ENCODE assay signal across 27 cellular contexts in genomic region chr20:16548073-16548672, GRCh38. TPM values are rescaled to one million over a fixed set of nuclear protein-coding genes. Genes with fewer than 3 reads are reported as not detected.
DNase-seq lines count a peak whose midpoint lies in the region; ATAC-seq, FAIRE-seq and TF ChIP-seq lines count a peak whose summit lies in the region.
"Had no signal": no experiment of that assay in that cellular context is flagged by ENCODE, and none has a peak within 500 bp of the region (broad histone marks: within the 10 kb centered on the region; RNA-seq: fewer than 3 reads in every experiment).

No MANE protein-coding gene starts in this region.

- H3K9me3 ChIP-seq in HepG2 (ENCODE audit: low read length) (no peaks in the 10 kb centered on the region), right lobe of liver (no peaks in the 10 kb centered on the region)
- H3K9me3 ChIP-seq: SJSA1 had no signal

- no peak for ATAC-seq in HepG2
- no peak for ATAC-seq in right lobe of liver
- ATAC-seq in memory B cell (ENCODE audit: low read depth), result no peak
- no peak for ATAC-seq in stimulated activated naive B cell treated with anti-CD40 and anti-IgM and Interleukin-4, amounts not matched to agents 10 μg/mL and 1 μg/mL and 100 μg/mL, for 72 hours (replicated peaks)
- ATAC-seq: GM12878 had no signal

- H3K27me3 ChIP-seq in HepG2 (ENCODE audit: control insufficient read depth in 1 of 2, insufficient read depth in 2 of 2, low read length in 2 of 2) (no peaks in the 10 kb centered on the region), right lobe of liver (no peaks in the 10 kb centered on the region)
- H3K27me3 ChIP-seq: SJSA1 had no signal

- peak overlapping the region; percentile 2 for H3K27ac Mint-ChIP-seq in memory B cell
- no peak overlapping the region for H3K27ac Mint-ChIP-seq in stimulated activated naive B cell treated with anti-CD40 and anti-IgM and Interleukin-4, amounts not matched to agents 10 μg/mL and 1 μg/mL and 100 μg/mL, for 72 hours
- H3K27ac Mint-ChIP-seq: CD4-positive, alpha-beta T cell had no signal

- H2AFZ ChIP-seq in HepG2 (ENCODE audit: low read length), result no peak overlapping the region
- H2AFZ ChIP-seq: PC-9 had no signal

- no peaks in the 10 kb centered on the region for H4K20me1 ChIP-seq in HepG2 (ENCODE audit: insufficient read depth, low read length)

- TF ChIP-seq CTCF in HepG2 (CRISPR knock-in tag; IDR thresholded peaks at IDR 0.05), result no peak
- no peak for TF ChIP-seq CTCF in right lobe of liver (IDR thresholded peaks at IDR 0.05)

- no peak overlapping the region for H3K4me3 Mint-ChIP-seq in memory B cell
- no peak overlapping the region for H3K4me3 Mint-ChIP-seq in stimulated activated naive B cell treated with anti-CD40 and anti-IgM and Interleukin-4, amounts not matched to agents 10 μg/mL and 1 μg/mL and 100 μg/mL, for 72 hours
- H3K4me3 Mint-ChIP-seq: CD4-positive, alpha-beta T cell had no signal

- H3K79me2 ChIP-seq in HepG2 (ENCODE audit: insufficient read depth, low read length), result peaks cover 3% of the 10 kb centered on the region

- no peak overlapping the region for H3K9ac ChIP-seq in HepG2 (ENCODE audit: insufficient read depth, low read depth, low read length)

- H3K36me3 Mint-ChIP-seq in memory B cell, result peaks cover 11% of the 10 kb centered on the region
- H3K36me3 Mint-ChIP-seq in stimulated activated naive B cell treated with anti-CD40 and anti-IgM and Interleukin-4, amounts not matched to agents 10 μg/mL and 1 μg/mL and 100 μg/mL, for 72 hours, result peaks cover 4 to 11% of the 10 kb centered on the region in 2 donors

- intact Hi-C loops in HepG2 (cut with micrococcal nuclease; ENCODE audit: unreplicated experiment) (no loop called here), right lobe of liver (cut with DNase I) (no loop called here)

- in situ Hi-C loops in HepG2 (cut with HindIII; ENCODE audit: extremely low pct_ligation_motif_present, low pct_unique_long_range_greater_than_20kb), result no loop called here

- no peaks in the 10 kb centered on the region for H3K9me3 Mint-ChIP-seq in memory B cell
- no peaks in the 10 kb centered on the region for H3K9me3 Mint-ChIP-seq in stimulated activated naive B cell treated with anti-CD40 and anti-IgM and Interleukin-4, amounts not matched to agents 10 μg/mL and 1 μg/mL and 100 μg/mL, for 72 hours
- H3K9me3 Mint-ChIP-seq: CD4-positive, alpha-beta T cell had no signal

- no peak for TF ChIP-seq RAD21 in HepG2 (CRISPR knock-in tag; IDR thresholded peaks at IDR 0.05)

- DNase-seq in HepG2 (ENCODE audit: low spot score), result no peak
- DNase-seq in right lobe of liver, result no peak
- peak; percentile 14 for DNase-seq in RCC 7860 (ENCODE audit: low spot score)
- no peak for DNase-seq in memory B cell (ENCODE audit: low spot score in 2 of 2)
- no peak for DNase-seq in LoVo (ENCODE audit: low spot score)
- no peak for DNase-seq in NCI-H146 treated with DMSO at 0.1 percent for 48 hours (lab: John Stamatoyannopoulos, UW; ENCODE audit: unreplicated experiment)
- no peak for DNase-seq in stimulated activated naive B cell treated with anti-CD40 and anti-IgM and Interleukin-4, amounts not matched to agents 10 μg/mL and 1 μg/mL and 100 μg/mL, for 72 hours
- DNase-seq in HEK293T (ENCODE audit: extremely low spot score), result no peak
- DNase-seq: CD4-positive, alpha-beta T cell; HCEC 1CT; Karpas-422; NCI-H1092 treated with DMSO at 0.1 percent for 48 hours; NCI-H1436 treated with DMSO at 0.1 percent for 48 hours; NCI-H1930; NCI-H2107; NCI-H510A; NCI-H69; NK-92 treated with Interleukin-12 subunit alpha and Interleukin-12 subunit beta, amount 100 ng/mL, for 24 hours; PC-9; Right ventricle myocardium superior; RPMI8226 had no signal

- 92% methylated on average over 12 of the region's 12 CpGs for WGBS in HepG2 (ENCODE audit: low lambda C conversion rate)
- 100% methylated on average over 3 of the region's 12 CpGs for WGBS in right lobe of liver (ENCODE audit: insufficient coverage, low coverage, low lambda C conversion rate, missing lambda C conversion rate)

- H3K4me3 ChIP-seq in HepG2 (replicated peaks in 1 of 3; ENCODE audit: insufficient read depth in 1 of 3, low read depth in 2 of 3, low read length in 3 of 3) (no peak overlapping the region), right lobe of liver (no peak overlapping the region)
- H3K4me3 ChIP-seq: GM12878, PC-9, SJSA1 had no signal

- H3K4me1 Mint-ChIP-seq in memory B cell, result peaks cover 18% of the 10 kb centered on the region
- peaks cover 10 to 12% of the 10 kb centered on the region in 2 donors for H3K4me1 Mint-ChIP-seq in stimulated activated naive B cell treated with anti-CD40 and anti-IgM and Interleukin-4, amounts not matched to agents 10 μg/mL and 1 μg/mL and 100 μg/mL, for 72 hours

- no peaks in the 10 kb centered on the region for H3K27me3 Mint-ChIP-seq in memory B cell
- H3K27me3 Mint-ChIP-seq in stimulated activated naive B cell treated with anti-CD40 and anti-IgM and Interleukin-4, amounts not matched to agents 10 μg/mL and 1 μg/mL and 100 μg/mL, for 72 hours, result no peaks in the 10 kb centered on the region
- H3K27me3 Mint-ChIP-seq: CD4-positive, alpha-beta T cell had no signal

- no peak overlapping the region for H3K4me2 ChIP-seq in HepG2 (ENCODE audit: low read depth, low read length)
- H3K4me2 ChIP-seq: PC-9 had no signal

- H3K36me3 ChIP-seq in HepG2 (replicated peaks in 1 of 2; ENCODE audit: control insufficient read depth in 1 of 2, insufficient read depth in 2 of 2, low read length in 2 of 2) (0 out of 5 replicates have a peak, but pooled peaks cover 0 to 1% of the 10 kb centered on the region in 2 experiments), right lobe of liver (no peaks in the 10 kb centered on the region)
- H3K36me3 ChIP-seq: SJSA1 had no signal

- CTCF ChIA-PET in HepG2 (lab: Yijun Ruan, JAX; ENCODE audit: low intra/inter-chr PET ratio, low total read pairs) (no interaction called here), HEK293T (lab: Yijun Ruan, JAX) (no interaction called here)

- TF ChIP-seq EP300 in HepG2 (IDR thresholded peaks at IDR 0.05; ENCODE audit: low read depth in 2 of 2, low read length in 2 of 2) (no peak), HepG2 (CRISPR knock-in tag; IDR thresholded peaks at IDR 0.05; ENCODE audit: borderline replicate concordance) (no peak)

- FAIRE-seq in HepG2 (lab: Jason Lieb, UNC), result no peak
- FAIRE-seq in RCC 7860 (lab: Jason Lieb, UNC), result no peak
- FAIRE-seq: D721Med, G401.6, GM12878, H1 had no signal

- POLR2A ChIA-PET in HepG2 (lab: Yijun Ruan, JAX), result no interaction called here
- POLR2A ChIA-PET in HEK293T (lab: Yijun Ruan, JAX), result no interaction called here

- BruUV-seq in HepG2 (replicated peaks; lab: Mats Ljungman, UMichigan), result no TSS peak

- TF ChIP-seq POLR2A in HepG2 (IDR thresholded peaks at IDR 0.05; ENCODE audit: insufficient read depth in 1 of 2, low read depth in 2 of 2, low read length in 2 of 2), result no peak
- no peak for TF ChIP-seq POLR2A in right lobe of liver (IDR thresholded peaks at IDR 0.05)

- no peak overlapping the region for H3K27ac ChIP-seq in HepG2 (ENCODE audit: extremely low read length, insufficient read depth, low read length)
- no peak overlapping the region for H3K27ac ChIP-seq in right lobe of liver
- H3K27ac ChIP-seq: HL-60, PC-9, SJSA1 had no signal

- H3K4me1 ChIP-seq in HepG2 (ENCODE audit: insufficient read depth, low read length) (no peaks in the 10 kb centered on the region), right lobe of liver (no peaks in the 10 kb centered on the region)
- H3K4me1 ChIP-seq: SJSA1 had no signal

TF ChIP-seq in HEK293T, 16 proteins besides CTCF, POLR2A, EP300 and RAD21:
- TF ChIP-seq BHLHE40 (IDR thresholded peaks at IDR 0.05; ENCODE audit: borderline replicate concordance) (no peak), FOXM1 (IDR thresholded peaks at IDR 0.05; ENCODE audit: borderline replicate concordance) (no peak), ARNT (IDR thresholded peaks at IDR 0.05) (no peak), FOXA1 (IDR thresholded peaks at IDR 0.05) (no peak), SP1 (IDR thresholded peaks at IDR 0.05) (no peak), SUZ12 (IDR thresholded peaks at IDR 0.05) (no peak), LEF1 (IDR thresholded peaks at IDR 0.05; ENCODE audit: borderline replicate concordance) (no peak), FOXK2 (IDR thresholded peaks at IDR 0.05) (no peak)

RNA-seq across cellular contexts. Expression of gene KIF16B, which starts 25.1 kb away (rescaled TPM):
- total RNA-seq in HepG2 (2016; rRNA removed; fragmentation: Illumina TruSeq; extraction: Trizol) (18.0 and 23.3 TPM in 2 replicates), right lobe of liver (10 to 100 TPM in 5 of 6 experiments, 1 to 10 TPM in 1; 8.4 to 15.9 (median 11.7) TPM)
- 9.2 and 11.4 TPM in 2 replicates for total RNA-seq in HepG2 (2016; cell fraction: cytosol; rRNA removed; fragmentation: Illumina TruSeq; extraction: Trizol; ENCODE audit: low read depth)
- 17.5 and 21.2 TPM in 2 replicates for total RNA-seq in HepG2 (2016; cell fraction: insoluble cytoplasmic fraction; rRNA removed; fragmentation: Illumina TruSeq; extraction: Trizol)
- total RNA-seq in HepG2 (2016; cell fraction: membrane; rRNA removed; fragmentation: Illumina TruSeq; extraction: Trizol), result 11.3 and 16.2 TPM in 2 replicates
- 24.2 TPM in 2 replicates for total RNA-seq in HepG2 (2016; cell fraction: nucleus; rRNA removed; fragmentation: Illumina TruSeq; extraction: Trizol)
- polyA plus RNA-seq in HepG2 (2011; rRNA removed), result 6.2 and 6.9 TPM in 2 replicates
- polyA plus RNA-seq in HepG2 (2011; cell fraction: cytosol; rRNA removed), result 5.1 and 7.1 TPM in 2 replicates
- 7.2 and 8.6 TPM in 2 replicates for polyA plus RNA-seq in HepG2 (2011; cell fraction: nucleus; rRNA removed)
- polyA plus RNA-seq in HepG2 (2012), result 6.4 and 7.5 TPM in 2 replicates
- 0.37 and 0.47 TPM in 2 replicates for polyA plus RNA-seq in HepG2 (2016; cell fraction: cytosol; fragmentation: Illumina TruSeq; extraction: Trizol; ENCODE audit: low read depth)
- 19.2 and 19.4 TPM in 2 replicates for polyA plus RNA-seq in HepG2 (2016; cell fraction: insoluble cytoplasmic fraction; fragmentation: Illumina TruSeq; extraction: Trizol; ENCODE audit: low read depth)
- 1.4 TPM in 2 replicates for polyA plus RNA-seq in HepG2 (2016; cell fraction: membrane; fragmentation: Illumina TruSeq; extraction: Trizol; ENCODE audit: low read depth)
- polyA plus RNA-seq in HepG2 (2016; cell fraction: nucleus; fragmentation: Illumina TruSeq; extraction: Trizol; ENCODE audit: insufficient read depth, low read depth), result 11.5 and 13.4 TPM in 2 replicates
- 2.9 and 11.2 TPM in 2 replicates for polyA minus RNA-seq in HepG2 (2011; rRNA and poly(A)+ RNA removed; ENCODE audit: low replicate concordance)
- 8.8 and 11.3 TPM in 2 replicates for polyA minus RNA-seq in HepG2 (2011; cell fraction: cytosol; rRNA and poly(A)+ RNA removed)
- polyA minus RNA-seq in HepG2 (2011; cell fraction: nucleus; rRNA and poly(A)+ RNA removed), result 33.9 and 35.4 TPM in 2 replicates
